Comparison of ENCODE assay signal across 14 cellular contexts in the genomic region with DNA sequence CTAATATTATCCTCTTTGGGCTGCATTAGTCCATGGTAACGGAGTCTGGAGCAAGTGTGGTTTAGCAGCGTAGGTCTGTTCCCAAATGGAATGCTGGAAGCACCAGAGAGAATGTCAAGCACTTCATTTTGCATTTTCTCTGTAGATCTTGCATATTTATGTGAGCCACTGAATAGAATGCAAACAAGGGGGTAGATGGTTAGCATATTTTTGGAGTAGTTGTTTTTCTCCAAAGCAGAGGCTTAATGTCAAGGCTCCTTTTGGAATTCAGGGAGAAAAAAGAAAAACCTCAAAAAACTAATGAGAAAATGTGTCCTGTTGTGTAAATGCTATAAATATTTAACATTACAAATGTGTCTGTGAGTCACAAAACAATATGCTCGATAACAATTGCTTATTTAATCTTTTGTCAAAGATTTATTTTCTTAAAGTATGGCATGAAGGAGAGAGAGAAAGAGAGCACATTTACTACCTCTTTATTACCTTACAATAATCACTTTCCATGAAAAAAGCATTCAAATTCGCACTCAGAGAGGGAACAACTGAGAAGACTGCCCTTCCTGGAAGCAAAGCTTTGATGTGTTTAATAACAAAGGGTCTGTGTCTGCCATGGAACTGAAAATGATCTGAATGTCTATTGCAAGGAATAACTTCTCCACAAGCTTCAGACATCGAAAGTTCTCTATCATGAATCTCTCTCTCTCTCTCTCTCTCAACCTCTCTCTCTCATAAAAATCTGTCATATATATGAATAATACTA.
DNase-seq lines count a peak whose midpoint lies in the region; TF ChIP-seq lines count a peak whose summit lies in the region.
"Had no signal": no experiment of that assay in that cellular context is flagged by ENCODE, and none has a peak within 500 bp of the region (broad histone marks: within the 10 kb centered on the region; RNA-seq: fewer than 3 reads in every experiment).

No MANE protein-coding gene starts in this region.

- CTCF ChIA-PET in CD8-positive, alpha-beta memory T cell (lab: Charles Lee): no interaction called here

- no peak overlapping the region for H3K27ac Mint-ChIP-seq in CD8-positive, alpha-beta memory T cell
- H3K27ac Mint-ChIP-seq: activated B cell treated with CpG ODN at 0.5 μM for 24 hours, natural killer cell had no signal

- H3K36me3 ChIP-seq in H7 (replicated peaks; ENCODE audit: control insufficient read depth, insufficient read depth, low read length): no peaks in the 10 kb centered on the region
- H3K36me3 ChIP-seq in CD8-positive, alpha-beta memory T cell (ENCODE audit: insufficient read depth, low read length): no peaks in the 10 kb centered on the region
- H3K36me3 ChIP-seq: heart left ventricle, spleen had no signal

- H3K36me3 Mint-ChIP-seq in CD8-positive, alpha-beta memory T cell: no peaks in the 10 kb centered on the region
- H3K36me3 Mint-ChIP-seq: natural killer cell had no signal

- H3K4me3 ChIP-seq in H7 (ENCODE audit: insufficient read depth, low read depth, low read length) (no peak overlapping the region), cardiac fibroblast (replicated peaks in 1 of 2; ENCODE audit: low read depth in 2 of 2, low read length in 2 of 2) (no peak overlapping the region)
- H3K4me3 ChIP-seq in CD8-positive, alpha-beta memory T cell (ENCODE audit: low read length): no peak overlapping the region
- H3K4me3 ChIP-seq: heart left ventricle, spleen had no signal

- H3K9me3 Mint-ChIP-seq in CD8-positive, alpha-beta memory T cell: peaks cover 0 to 10% (median 8%) of the 10 kb centered on the region in 5 donors

- DNase-seq in H7: peak; percentile 36
- DNase-seq in cardiac fibroblast (ENCODE audit: low read depth in 2 of 2): peak; percentile 56 to 90
- peak; percentile 17 for DNase-seq in iPS-NIHi11 (ENCODE audit: low spot score)
- peak; percentile 39 for DNase-seq in stromal cell of bone marrow (ENCODE audit: low read depth)
- no peak for DNase-seq in CD8-positive, alpha-beta memory T cell
- no peak for DNase-seq in OCI-M1 (lab: John Stamatoyannopoulos, UW)
- DNase-seq in inferior parietal cortex (ENCODE audit: extremely low spot score): no peak
- DNase-seq: activated B cell treated with CpG ODN at 0.5 μM for 24 hours; activated T-cell treated with anti-CD3 and anti-CD28 coated beads, Interleukin-2, amount 50 U/mL, for 48 hours; cerebellar nuclear complex; heart left ventricle; natural killer cell; NCI-H524; spleen had no signal

- H3K9me3 ChIP-seq in CD8-positive, alpha-beta memory T cell (ENCODE audit: low read length): no peaks in the 10 kb centered on the region
- H3K9me3 ChIP-seq: heart left ventricle had no signal

- no peak overlapping the region for H3K27ac ChIP-seq in CD8-positive, alpha-beta memory T cell (ENCODE audit: low read depth, low read length)
- H3K27ac ChIP-seq: heart left ventricle, spleen had no signal

- no peaks in the 10 kb centered on the region for H3K4me1 ChIP-seq in CD8-positive, alpha-beta memory T cell (ENCODE audit: insufficient read depth, low read length)

- H3K4me3 Mint-ChIP-seq in CD8-positive, alpha-beta memory T cell: no peak overlapping the region
- H3K4me3 Mint-ChIP-seq: activated B cell treated with CpG ODN at 0.5 μM for 24 hours, natural killer cell had no signal

- H3K27me3 Mint-ChIP-seq in CD8-positive, alpha-beta memory T cell: no peaks in the 10 kb centered on the region
- H3K27me3 Mint-ChIP-seq: activated B cell treated with CpG ODN at 0.5 μM for 24 hours had no signal

- H3K4me1 Mint-ChIP-seq in CD8-positive, alpha-beta memory T cell: no peaks in the 10 kb centered on the region
- H3K4me1 Mint-ChIP-seq: activated B cell treated with CpG ODN at 0.5 μM for 24 hours had no signal

- TF ChIP-seq CTCF in cardiac fibroblast (IDR thresholded peaks at IDR 0.05; ENCODE audit: low read depth, low read length): no peak

- H3K27me3 ChIP-seq in H7 (ENCODE audit: control insufficient read depth, insufficient read depth, low read length): no peaks in the 10 kb centered on the region
- H3K27me3 ChIP-seq in CD8-positive, alpha-beta memory T cell (ENCODE audit: insufficient read depth, low read length, poor library complexity, severe bottlenecking): no peaks in the 10 kb centered on the region
- H3K27me3 ChIP-seq: heart left ventricle, spleen had no signal

- POLR2A ChIA-PET in CD8-positive, alpha-beta memory T cell (lab: Charles Lee): no interaction called here

Comparison
In these comparisons a context has a peak if more than half of its experiments do, and no peak if none do; other contexts are left out.
1. DNase-seq: peak in H7 (single experiment), cardiac fibroblast (2 of 2), iPS-NIHi11 (single experiment) and stromal cell of bone marrow (single experiment); none in CD8-positive, alpha-beta memory T cell (0 of 5), OCI-M1 (single experiment) and inferior parietal cortex (single experiment).